In genomic region chr6:14441371-14441781, GRCh38 we compare ENCODE assay signal across 9 cellular contexts.
DNase-seq lines count a peak whose midpoint lies in the region; ATAC-seq and TF ChIP-seq lines count a peak whose summit lies in the region.
"Had no signal": no experiment of that assay in that cellular context is flagged by ENCODE, and none has a peak within 500 bp of the region (broad histone marks: within the 10 kb centered on the region; RNA-seq: fewer than 3 reads in every experiment).

No MANE protein-coding gene starts in this region.

- CTCF ChIA-PET in CD8-positive, alpha-beta memory T cell (lab: Charles Lee): no interaction called here

- no peaks in the 10 kb centered on the region for H3K27me3 ChIP-seq in right cardiac atrium (ENCODE audit: control insufficient read depth, insufficient read depth)
- H3K27me3 ChIP-seq in thoracic aorta (replicated peaks; ENCODE audit: insufficient read depth): no peaks in the 10 kb centered on the region
- no peaks in the 10 kb centered on the region for H3K27me3 ChIP-seq in CD8-positive, alpha-beta memory T cell (ENCODE audit: insufficient read depth, low read length, poor library complexity, severe bottlenecking)

- no peak for TF ChIP-seq CTCF in thoracic aorta (IDR thresholded peaks at IDR 0.05)

- H3K27ac Mint-ChIP-seq in T-helper 2 cell treated with Interferon-gamma antibody and Interleukin-4, amounts not matched to agents 5 μg/mL and 100 μg/mL, for 36 hours: no peak overlapping the region
- H3K27ac Mint-ChIP-seq in CD8-positive, alpha-beta memory T cell: no peak overlapping the region
- H3K27ac Mint-ChIP-seq: natural killer cell had no signal

- DNase-seq in NCI-H1105 (lab: John Stamatoyannopoulos, UW) (peak; percentile 84), NCI-H82 (lab: John Stamatoyannopoulos, UW) (peak; percentile 79), right cardiac atrium (peak in 1 of 3 donors; percentile 57), thoracic aorta (ENCODE audit: low spot score) (no peak), HK-2 (ENCODE audit: unreplicated experiment) (no peak)
- no peak for DNase-seq in activated CD8-positive, alpha-beta memory T cell treated with anti-CD3 and anti-CD28 coated beads for 24 hours
- DNase-seq in T-helper 2 cell treated with Interferon-gamma antibody and Interleukin-4, amounts not matched to agents 5 μg/mL and 100 μg/mL, for 36 hours (ENCODE audit: low spot score): no peak
- no peak for DNase-seq in CD8-positive, alpha-beta memory T cell
- DNase-seq: natural killer cell had no signal

- peak overlapping the region; percentile 75 for H3K27ac ChIP-seq in right cardiac atrium (ENCODE audit: low read length)
- no peak overlapping the region for H3K27ac ChIP-seq in thoracic aorta
- no peak overlapping the region for H3K27ac ChIP-seq in CD8-positive, alpha-beta memory T cell (ENCODE audit: low read depth, low read length)

- H3K36me3 ChIP-seq in thoracic aorta: no peaks in the 10 kb centered on the region
- no peaks in the 10 kb centered on the region for H3K36me3 ChIP-seq in CD8-positive, alpha-beta memory T cell (ENCODE audit: insufficient read depth, low read length)

- H3K4me1 Mint-ChIP-seq in T-helper 2 cell treated with Interferon-gamma antibody and Interleukin-4, amounts not matched to agents 5 μg/mL and 100 μg/mL, for 36 hours (ENCODE audit: low read depth): peaks cover 35% of the 10 kb centered on the region
- no peaks in the 10 kb centered on the region for H3K4me1 Mint-ChIP-seq in CD8-positive, alpha-beta memory T cell
- H3K4me1 Mint-ChIP-seq: natural killer cell had no signal

- H3K9me3 ChIP-seq in right cardiac atrium (ENCODE audit: control insufficient read depth, low read length): no peaks in the 10 kb centered on the region
- no peaks in the 10 kb centered on the region for H3K9me3 ChIP-seq in thoracic aorta
- no peaks in the 10 kb centered on the region for H3K9me3 ChIP-seq in CD8-positive, alpha-beta memory T cell (ENCODE audit: low read length)

- 13% methylated on average over 5 of the region's 5 CpGs for WGBS in right cardiac atrium

- ATAC-seq in right cardiac atrium: peak; percentile 81 to 88
- no peak for ATAC-seq in thoracic aorta (ENCODE audit: insufficient number of reproducible peaks, low FRiP score, low read depth)
- ATAC-seq: natural killer cell had no signal

- H3K36me3 Mint-ChIP-seq in T-helper 2 cell treated with Interferon-gamma antibody and Interleukin-4, amounts not matched to agents 5 μg/mL and 100 μg/mL, for 36 hours (ENCODE audit: low read depth): peaks cover 7% of the 10 kb centered on the region
- no peaks in the 10 kb centered on the region for H3K36me3 Mint-ChIP-seq in CD8-positive, alpha-beta memory T cell
- H3K36me3 Mint-ChIP-seq: natural killer cell had no signal

- no peaks in the 10 kb centered on the region for H3K27me3 Mint-ChIP-seq in T-helper 2 cell treated with Interferon-gamma antibody and Interleukin-4, amounts not matched to agents 5 μg/mL and 100 μg/mL, for 36 hours (ENCODE audit: low read depth)
- H3K27me3 Mint-ChIP-seq in CD8-positive, alpha-beta memory T cell: no peaks in the 10 kb centered on the region

- POLR2A ChIA-PET in CD8-positive, alpha-beta memory T cell (lab: Charles Lee): no interaction called here

- intact Hi-C loops in right cardiac atrium (cut with DNase I): no loop called here

- peaks cover 4% of the 10 kb centered on the region for H3K9me3 Mint-ChIP-seq in T-helper 2 cell treated with Interferon-gamma antibody and Interleukin-4, amounts not matched to agents 5 μg/mL and 100 μg/mL, for 36 hours
- H3K9me3 Mint-ChIP-seq in CD8-positive, alpha-beta memory T cell: no peaks in the 10 kb centered on the region
- H3K9me3 Mint-ChIP-seq: natural killer cell had no signal

- H3K4me1 ChIP-seq in right cardiac atrium (ENCODE audit: control insufficient read depth, insufficient read depth, low read length) (peaks cover 5% of the 10 kb centered on the region), thoracic aorta (ENCODE audit: control insufficient read depth in 1 of 2, low read depth in 2 of 2) (peaks cover 10 to 26% of the 10 kb centered on the region in 2 donors)
- H3K4me1 ChIP-seq in CD8-positive, alpha-beta memory T cell (ENCODE audit: insufficient read depth, low read length): no peaks in the 10 kb centered on the region

- no peak overlapping the region for H3K4me3 Mint-ChIP-seq in T-helper 2 cell treated with Interferon-gamma antibody and Interleukin-4, amounts not matched to agents 5 μg/mL and 100 μg/mL, for 36 hours
- H3K4me3 Mint-ChIP-seq in CD8-positive, alpha-beta memory T cell: no peak overlapping the region
- H3K4me3 Mint-ChIP-seq: natural killer cell had no signal

- peak overlapping the region; percentile 7 for H3K4me3 ChIP-seq in right cardiac atrium (ENCODE audit: low read length)
- H3K4me3 ChIP-seq in thoracic aorta: peak overlapping the region; percentile 57
- H3K4me3 ChIP-seq in CD8-positive, alpha-beta memory T cell (ENCODE audit: low read length): no peak overlapping the region

Comparison
In these comparisons a context has a peak if more than half of its experiments do, and no peak if none do; other contexts are left out.
1. DNase-seq: peak in NCI-H1105 (single experiment) and NCI-H82 (single experiment); none in thoracic aorta (single experiment), activated CD8-positive, alpha-beta memory T cell treated with anti-CD3 and anti-CD28 coated beads for 24 hours (single experiment), T-helper 2 cell treated with Interferon-gamma antibody and Interleukin-4, amounts not matched to agents 5 μg/mL and 100 μg/mL, for 36 hours (single experiment), CD8-positive, alpha-beta memory T cell (0 of 5) and HK-2 (single experiment).